8 cellular contexts compared by ENCODE assay signal in the genomic region with DNA sequence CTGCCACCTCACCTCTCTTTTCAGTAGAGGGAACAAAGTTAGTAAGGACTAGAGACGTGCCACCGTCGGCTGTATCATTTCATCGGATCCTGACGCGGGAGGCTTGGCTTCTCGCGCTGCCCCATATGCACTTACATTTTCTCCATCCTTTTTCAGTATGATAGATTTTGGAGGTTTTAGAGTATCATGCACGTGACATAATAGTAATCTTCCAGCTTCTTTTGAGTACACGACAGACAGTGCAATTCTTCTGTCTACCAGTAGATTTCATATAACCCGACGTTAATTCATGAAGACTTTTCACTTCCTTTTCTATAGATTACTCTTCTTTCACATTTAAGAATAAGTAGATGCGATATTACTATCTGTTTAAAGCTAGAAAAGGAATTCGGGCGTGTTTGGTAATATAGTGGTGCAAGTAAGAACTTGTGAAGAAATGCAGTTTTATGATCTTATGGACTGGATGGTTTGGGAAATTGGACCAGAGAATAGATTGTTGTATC.
DNase-seq lines count a peak whose midpoint lies in the region; ATAC-seq and TF ChIP-seq lines count a peak whose summit lies in the region.

No MANE protein-coding gene starts in this region.

- no peaks in the 10 kb centered on the region for H3K36me3 ChIP-seq in duodenal mucosa (ENCODE audit: control insufficient read depth in 1 of 2, insufficient read depth in 2 of 2, low read length in 2 of 2)

- peaks cover 19% of the 10 kb centered on the region for H3K9me3 Mint-ChIP-seq in nephron progenitor cell

- H3K27me3 ChIP-seq in duodenal mucosa (ENCODE audit: control insufficient read depth in 1 of 2, insufficient read depth in 2 of 2, low read length in 2 of 2) = no peaks in the 10 kb centered on the region

- peak; percentile 10 for DNase-seq in GM12865 (ENCODE audit: low read depth)
- peak; percentile 55 for DNase-seq in NOMO-1 treated with DMSO at 0.1 percent for 48 hours (lab: John Stamatoyannopoulos, UW; ENCODE audit: unreplicated experiment)
- no peak for DNase-seq in nephron progenitor cell
- DNase-seq in AML-193 (lab: John Stamatoyannopoulos, UW) = no peak
- no peak for DNase-seq in epidermal melanocyte (ENCODE audit: insufficient read length, low spot score)
- no peak for DNase-seq in NCI-H146 (lab: John Stamatoyannopoulos, UW)

- H3K4me3 Mint-ChIP-seq in nephron progenitor cell = peak overlapping the region; percentile 88

- H3K9me3 ChIP-seq in duodenal mucosa (ENCODE audit: control insufficient read depth in 1 of 2, low read length in 2 of 2) = peaks cover 2 to 4% of the 10 kb centered on the region in 2 donors

- H3K4me1 Mint-ChIP-seq in nephron progenitor cell = peaks cover 24% of the 10 kb centered on the region

- H3K4me3 ChIP-seq in GM12865 (ENCODE audit: low read depth, low read length) (peak overlapping the region; percentile 55), duodenal mucosa (ENCODE audit: low read depth in 1 of 2, low read length in 2 of 2) (peak overlapping the region; percentile 72 to 91)

- H3K27ac Mint-ChIP-seq in nephron progenitor cell = no peak overlapping the region

- peaks cover 8 to 21% of the 10 kb centered on the region in 2 donors for H3K4me1 ChIP-seq in duodenal mucosa (ENCODE audit: control insufficient read depth in 1 of 2, insufficient read depth in 2 of 2, low read length in 2 of 2)

- no peak for ATAC-seq in GM21723 (IDR thresholded peaks at IDR 0.05; ENCODE audit: unreplicated experiment)

- no peak for TF ChIP-seq CTCF in GM12865 (IDR thresholded peaks at IDR 0.05; ENCODE audit: insufficient read depth, low read depth, low read length, missing control alignments)
- no peak for TF ChIP-seq CTCF in nephron progenitor cell (IDR thresholded peaks at IDR 0.05)

- H3K36me3 Mint-ChIP-seq in nephron progenitor cell (ENCODE audit: low read depth) = peaks cover 10% of the 10 kb centered on the region

- H3K27ac ChIP-seq in duodenal mucosa (ENCODE audit: low read depth, low read length) = peak overlapping the region; percentile 90

- peaks cover 60% of the 10 kb centered on the region for H3K27me3 Mint-ChIP-seq in nephron progenitor cell (ENCODE audit: low read depth, poor library complexity)

- H3K9ac ChIP-seq in duodenal mucosa (ENCODE audit: low read depth in 1 of 2, low read length in 2 of 2) = peak overlapping the region; percentile 83

Comparison
In these comparisons a context has a peak if more than half of its experiments do, and no peak if none do; other contexts are left out.
1. DNase-seq: peak in GM12865 (single experiment) and NOMO-1 treated with DMSO at 0.1 percent for 48 hours (single experiment); none in nephron progenitor cell (single experiment), AML-193 (0 of 2), epidermal melanocyte (single experiment) and NCI-H146 (single experiment).